13 cellular contexts compared by ENCODE assay signal in genomic region chr13:60351326-60351725, GRCh38. TPM values are rescaled to one million over a fixed set of nuclear protein-coding genes. Genes with fewer than 3 reads are reported as not detected.
DNase-seq lines count a peak whose midpoint lies in the region; ATAC-seq and TF ChIP-seq lines count a peak whose summit lies in the region.
"Had no signal": no experiment of that assay in that cellular context is flagged by ENCODE, and none has a peak within 500 bp of the region (broad histone marks: within the 10 kb centered on the region; RNA-seq: fewer than 3 reads in every experiment).

No MANE protein-coding gene starts in this region.

- DNase-seq in AG04449 (ENCODE audit: low read depth, low spot score) (peak; percentile 31), HS-27A (ENCODE audit: low read depth) (peak; percentile 76), adipocyte (ENCODE audit: low read depth) (peak; percentile 87), hepatocyte (ENCODE audit: low spot score) (peak; percentile 20), SIG-M5 (lab: John Stamatoyannopoulos, UW) (no peak)
- DNase-seq: anterior cingulate cortex; stimulated activated CD4-positive, alpha-beta T cell treated with anti-CD3 and anti-CD28 coated beads, Interleukin-2, amount 100 ng/mL, for 48 hours had no signal

- POLR2A ChIA-PET in AG04449 (lab: Yijun Ruan, JAX), result no interaction called here

- 52% methylated on average over 2 of the region's 2 CpGs for WGBS in hepatocyte (ENCODE audit: low lambda C conversion rate, missing lambda C conversion rate)

- H3K4me1 ChIP-seq in adipocyte (ENCODE audit: control insufficient read depth, insufficient read depth, low read length) (peaks cover 10% of the 10 kb centered on the region), hepatocyte (ENCODE audit: insufficient read depth) (no peaks in the 10 kb centered on the region)
- H3K4me1 ChIP-seq: BLaER1 treated with 17β-estradiol and CSF1 and Interleukin-3, amounts not matched to agents 10 nM and 100 nM; esophagus muscularis mucosa had no signal

- H3K4me3 ChIP-seq in AG04449 (ENCODE audit: low read depth, low read length) (no peak overlapping the region), adipocyte (ENCODE audit: low read length) (no peak overlapping the region), hepatocyte (no peak overlapping the region)
- H3K4me3 ChIP-seq: BLaER1 treated with 17β-estradiol and CSF1 and Interleukin-3, amounts not matched to agents 10 nM and 100 nM; esophagus muscularis mucosa; HAP-1 had no signal

- no peak overlapping the region for H3K4me2 ChIP-seq in hepatocyte

- no peaks in the 10 kb centered on the region for H4K20me1 ChIP-seq in hepatocyte (ENCODE audit: insufficient read depth, poor library complexity, severe bottlenecking)
- H4K20me1 ChIP-seq: BLaER1 treated with 17β-estradiol and CSF1 and Interleukin-3, amounts not matched to agents 10 nM and 100 nM had no signal

- ATAC-seq in GM18873 (IDR thresholded peaks at IDR 0.05; ENCODE audit: low FRiP score, unreplicated experiment) (no peak), HG03097 (IDR thresholded peaks at IDR 0.05; ENCODE audit: low FRiP score, unreplicated experiment) (no peak), HG02970 (IDR thresholded peaks at IDR 0.05; ENCODE audit: low FRiP score, unreplicated experiment) (no peak)

- H3K9ac ChIP-seq in adipocyte (ENCODE audit: low read length), result no peak overlapping the region
- H3K9ac ChIP-seq: BLaER1 treated with 17β-estradiol and CSF1 and Interleukin-3, amounts not matched to agents 10 nM and 100 nM had no signal

- no peak overlapping the region for H2AFZ ChIP-seq in hepatocyte

- TF ChIP-seq CTCF in AG04449 (IDR thresholded peaks at IDR 0.05; ENCODE audit: insufficient read depth, low read length, missing control alignments) (no peak), hepatocyte (IDR thresholded peaks at IDR 0.05; ENCODE audit: poor library complexity) (no peak)

- no peaks in the 10 kb centered on the region for H3K9me2 ChIP-seq in hepatocyte (replicated peaks; ENCODE audit: insufficient read depth)

- no peaks in the 10 kb centered on the region for H3K36me3 ChIP-seq in adipocyte (ENCODE audit: control insufficient read depth, insufficient read depth, low read length, severe bottlenecking)
- no peaks in the 10 kb centered on the region for H3K36me3 ChIP-seq in hepatocyte (replicated peaks; ENCODE audit: insufficient read depth, low read depth)
- H3K36me3 ChIP-seq: BLaER1 treated with 17β-estradiol and CSF1 and Interleukin-3, amounts not matched to agents 10 nM and 100 nM; esophagus muscularis mucosa; HAP-1 had no signal

- no peak overlapping the region for H3K27ac ChIP-seq in hepatocyte
- H3K27ac ChIP-seq: BLaER1 treated with 17β-estradiol and CSF1 and Interleukin-3, amounts not matched to agents 10 nM and 100 nM; esophagus muscularis mucosa had no signal

- peaks cover 21% of the 10 kb centered on the region for H3K27me3 ChIP-seq in adipocyte (replicated peaks; ENCODE audit: control insufficient read depth, insufficient read depth, low read length)
- H3K27me3 ChIP-seq in hepatocyte, result no peaks in the 10 kb centered on the region
- H3K27me3 ChIP-seq: BLaER1 treated with 17β-estradiol and CSF1 and Interleukin-3, amounts not matched to agents 10 nM and 100 nM; esophagus muscularis mucosa had no signal

- H3K9me3 ChIP-seq in adipocyte (ENCODE audit: control insufficient read depth, low read length) (peaks cover 4% of the 10 kb centered on the region), hepatocyte (ENCODE audit: low read depth) (no peaks in the 10 kb centered on the region)
- H3K9me3 ChIP-seq: esophagus muscularis mucosa, HAP-1 had no signal

- no peaks in the 10 kb centered on the region for H3K79me2 ChIP-seq in hepatocyte

- CTCF ChIA-PET in AG04449 (lab: Yijun Ruan, JAX), result interaction anchor here (0.6 to 1.4 kb wide), 3 partner anchors 14 to 18 kb away, joined by 3 read pairs; no protein-coding TSS in a partner anchor

RNA-seq across cellular contexts. Expression of gene TDRD3, which starts 45.7 kb away (rescaled TPM):
- 15.3 and 16.8 TPM in 2 replicates for total RNA-seq in hepatocyte
- polyA plus RNA-seq in hepatocyte, result 5.3 and 6.5 TPM in 2 replicates
